In genomic region chr15:78057803-78058202, GRCh38 we compare ENCODE assay signal across 16 cellular contexts. TPM values are rescaled to one million over a fixed set of nuclear protein-coding genes. Genes with fewer than 3 reads are reported as not detected.
DNase-seq lines count a peak whose midpoint lies in the region; ATAC-seq and TF ChIP-seq lines count a peak whose summit lies in the region.
"Had no signal": no experiment of that assay in that cellular context is flagged by ENCODE, and none has a peak within 500 bp of the region (broad histone marks: within the 10 kb centered on the region; RNA-seq: fewer than 3 reads in every experiment).

No MANE protein-coding gene starts in this region.

- TF ChIP-seq POLR2A in sigmoid colon (IDR thresholded peaks at IDR 0.05): no peak

- peak overlapping the region; percentile 74 for H3K9ac ChIP-seq in BLaER1
- no peak overlapping the region for H3K9ac ChIP-seq in MM.1S (ENCODE audit: low read length)

- H3K4me3 ChIP-seq in BLaER1: no peak overlapping the region
- no peak overlapping the region for H3K4me3 ChIP-seq in MM.1S (ENCODE audit: low read length)
- no peak overlapping the region for H3K4me3 ChIP-seq in sigmoid colon

- H3K9me2 ChIP-seq in MM.1S (replicated peaks; ENCODE audit: insufficient read depth, low read length): no peaks in the 10 kb centered on the region

- H3F3A ChIP-seq in MM.1S (ENCODE audit: insufficient read depth, low read length): peaks cover 33% of the 10 kb centered on the region

- peak overlapping the region; percentile 92 for H3K27ac ChIP-seq in BLaER1
- peak overlapping the region; percentile 58; the same call in 1 of the 2 replicates for H3K27ac ChIP-seq in MM.1S (ENCODE audit: low read length)
- H3K27ac ChIP-seq in caudate nucleus (ENCODE audit: low read depth, low read length): peak overlapping the region; percentile 23
- H3K27ac ChIP-seq in sigmoid colon: peak overlapping the region; percentile 12 to 66 (median 32)

- TF ChIP-seq EP300 in sigmoid colon (IDR thresholded peaks at IDR 0.05): no peak

- peaks cover 77% of the 10 kb centered on the region for H3K79me2 ChIP-seq in MM.1S (ENCODE audit: low read length)

- H3K27me3 ChIP-seq in BLaER1 (no peaks in the 10 kb centered on the region), MM.1S (replicated peaks; ENCODE audit: insufficient read depth, low read length) (no peaks in the 10 kb centered on the region), sigmoid colon (no peaks in the 10 kb centered on the region)

- H2AFZ ChIP-seq in MM.1S (ENCODE audit: low read length): no peak overlapping the region

- no peak for ATAC-seq in GM21423 (IDR thresholded peaks at IDR 0.05; ENCODE audit: unreplicated experiment)
- no peak for ATAC-seq in HG03354 (IDR thresholded peaks at IDR 0.05; ENCODE audit: poor library complexity, severe bottlenecking, unreplicated experiment)
- ATAC-seq: HCT116; stimulated activated memory B cell treated with anti-CD40 and anti-IgM and Interleukin-4, amounts not matched to agents 10 μg/mL and 1 μg/mL and 100 μg/mL, for 72 hours had no signal

- no peak for TF ChIP-seq CTCF in MM.1S (IDR thresholded peaks at IDR 0.05; ENCODE audit: low read length)
- TF ChIP-seq CTCF in sigmoid colon (IDR thresholded peaks at IDR 0.05): no peak

- DNase-seq in MM.1S (no peak), caudate nucleus (lab: John Stamatoyannopoulos, UW) (no peak), sigmoid colon (no peak), epidermal melanocyte (ENCODE audit: insufficient read length, low spot score) (no peak)
- no peak for DNase-seq in stimulated activated CD4-positive, alpha-beta T cell treated with anti-CD3 and anti-CD28 coated beads, Interleukin-2, amount 100 ng/mL, for 48 hours
- DNase-seq: activated CD4-positive, alpha-beta T cell treated with anti-CD3 and anti-CD28 coated beads for 48 hours; amniotic stem cell; Caco-2; SHP77 treated with DMSO at 0.1 percent for 48 hours; stimulated activated CD4-positive, alpha-beta T cell treated with anti-CD3 and anti-CD28 coated beads, Interleukin-12 subunit alpha, Interleukin-12 subunit beta, amount 100 ng/mL, for 4 hours had no signal

- peaks cover 12% of the 10 kb centered on the region for H3K36me3 ChIP-seq in BLaER1
- H3K36me3 ChIP-seq in MM.1S (replicated peaks; ENCODE audit: insufficient read depth, low read length): 0 out of 2 replicates have a peak, but pooled peaks cover 3% of the 10 kb centered on the region
- H3K36me3 ChIP-seq in sigmoid colon: peaks cover 0 to 10% (median 8%) of the 10 kb centered on the region in 4 donors

- H3K9me3 ChIP-seq in BLaER1: no peaks in the 10 kb centered on the region
- no peaks in the 10 kb centered on the region for H3K9me3 ChIP-seq in MM.1S (replicated peaks; ENCODE audit: insufficient read depth, low read length)
- H3K9me3 ChIP-seq in sigmoid colon: no peaks in the 10 kb centered on the region
- H3K9me3 ChIP-seq: Caco-2 had no signal

- H3K4me2 ChIP-seq in BLaER1 (peak overlapping the region; percentile 92), MM.1S (ENCODE audit: low read depth, low read length) (no peak overlapping the region)

- H4K20me1 ChIP-seq in BLaER1 (no peaks in the 10 kb centered on the region), MM.1S (ENCODE audit: insufficient read depth, low read length) (no peaks in the 10 kb centered on the region)

- intact Hi-C loops in sigmoid colon (cut with DNase I): no loop called here

- 93 to 94% methylated on average over 5 of the region's 5 CpGs for WGBS in sigmoid colon, 2 donors

- H3K4me1 ChIP-seq in BLaER1: peaks cover 100% of the 10 kb centered on the region
- peaks cover 37% of the 10 kb centered on the region for H3K4me1 ChIP-seq in MM.1S (ENCODE audit: low read length)
- H3K4me1 ChIP-seq in sigmoid colon: peaks cover 0 to 63% (median 55%) of the 10 kb centered on the region in 4 donors

RNA-seq across cellular contexts. Expression of gene TBC1D2B, which starts 19.7 kb away (rescaled TPM):
- 10 to 100 TPM; 25.3 to 47.1 (median 37.6) TPM for total RNA-seq in sigmoid colon
- polyA plus RNA-seq in sigmoid colon: 10 to 100 TPM in 2 of 3 donors, 1 to 10 TPM in 1; 7.6 to 30.3 (median 13.2) TPM

RNA-seq across cellular contexts. Expression of gene SH2D7, which starts 34.6 kb away (rescaled TPM):
- not detected for total RNA-seq in sigmoid colon
- polyA plus RNA-seq in sigmoid colon: 1 to 10 TPM in 2 of 3 donors, under 1 TPM in 1; 0.69 to 3.0 (median 2.5) TPM
- total RNA-seq: Caco-2, LHCN-M2 had no signal

Comparison
In these comparisons a context has a peak if more than half of its experiments do, and no peak if none do; other contexts are left out.
1. H3K27ac ChIP-seq: peak in every context shown above with its lines; median percentile 92 in BLaER1; 58 in MM.1S; 32 in sigmoid colon; 23 in caudate nucleus.